In the genomic region with DNA sequence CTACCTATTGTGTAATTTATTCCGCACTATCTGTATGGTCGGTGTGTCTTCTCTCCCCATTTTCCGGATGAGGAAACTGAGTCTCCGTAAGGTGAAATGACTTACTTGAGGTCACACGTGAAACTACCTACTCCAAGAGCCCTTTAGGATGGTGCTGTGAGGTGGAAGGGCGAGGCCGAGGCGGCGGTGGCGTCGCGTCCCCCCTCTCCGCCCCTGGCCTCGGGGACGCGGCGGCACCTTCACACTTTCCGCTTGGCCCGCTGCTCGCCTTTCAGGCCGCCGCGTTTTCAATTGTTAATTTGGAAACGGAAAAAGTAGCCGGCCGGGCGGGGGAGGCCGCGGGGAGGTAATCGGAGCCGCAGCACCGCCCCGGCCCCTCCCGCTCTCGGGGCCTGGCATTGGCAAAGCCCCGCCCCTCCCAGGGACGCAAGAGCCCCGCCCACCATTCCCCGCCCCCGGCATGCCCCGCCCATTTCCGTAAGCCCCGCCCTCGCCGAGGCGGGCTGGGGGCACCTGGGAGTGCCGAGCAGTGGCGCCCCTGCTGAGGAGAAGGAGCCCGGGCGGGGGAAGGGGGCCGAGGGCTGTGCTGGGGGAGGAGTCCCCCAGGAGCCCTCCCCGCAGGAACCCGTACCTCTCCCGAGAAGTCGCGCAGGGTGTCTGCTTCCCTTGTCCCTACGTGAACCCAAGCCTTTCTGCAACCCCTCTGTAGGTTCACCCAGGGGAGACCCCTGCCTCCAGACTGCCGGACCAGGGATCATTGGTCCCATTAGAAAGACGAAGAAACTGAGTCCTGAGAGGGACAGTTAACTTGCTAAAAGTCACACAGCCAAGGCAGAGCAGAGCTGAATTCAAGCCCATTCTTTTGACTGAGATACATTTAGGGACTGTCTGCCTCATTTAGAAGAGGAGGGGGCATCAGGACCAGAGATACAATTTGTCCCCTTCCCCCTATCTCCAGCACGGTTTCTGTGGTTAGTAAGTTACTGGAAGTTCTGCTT, we compare ENCODE assay signal across 8 cellular contexts. TPM values are rescaled to one million over a fixed set of nuclear protein-coding genes. Genes with fewer than 3 reads are reported as not detected.
DNase-seq lines count a peak whose midpoint lies in the region; ATAC-seq, FAIRE-seq and TF ChIP-seq lines count a peak whose summit lies in the region.

No MANE protein-coding gene starts in this region.

- DNase-seq in GM12892 (ENCODE audit: insufficient read length) (peak; percentile 88), Peyer's patch (peak; percentile 88 to 94 (median 88)), activated gamma-delta T cell (lab: John Stamatoyannopoulos, UW) (peak; percentile 77), globus pallidus (ENCODE audit: low spot score) (peak; percentile 24), osteoblast (ENCODE audit: insufficient read length, low spot score, missing footprints) (peak; percentile 97), thoracic aorta (ENCODE audit: low spot score) (peak; percentile 46), Ammon's horn (ENCODE audit: low spot score) (no peak)

- peak; percentile 87 for FAIRE-seq in GM12892 (lab: Jason Lieb, UNC)

- ATAC-seq in HG03342 (IDR thresholded peaks at IDR 0.05; ENCODE audit: unreplicated experiment) (peak; percentile 56), thoracic aorta (ENCODE audit: insufficient number of reproducible peaks, low FRiP score, low read depth) (peak; percentile 14)

- H4K20me1 ChIP-seq in osteoblast (ENCODE audit: insufficient read depth, low read length): no peaks in the 10 kb centered on the region

- TF ChIP-seq CTCF in Peyer's patch (IDR thresholded peaks at IDR 0.05) (no peak), osteoblast (IDR thresholded peaks at IDR 0.05; ENCODE audit: extremely low read depth, low read depth, low read length) (no peak), thoracic aorta (IDR thresholded peaks at IDR 0.05) (no peak)

- H3K4me2 ChIP-seq in osteoblast (ENCODE audit: insufficient read depth, low read length): peak overlapping the region; percentile 89

- no peaks in the 10 kb centered on the region for H3K27me3 ChIP-seq in Peyer's patch
- peaks cover 2% of the 10 kb centered on the region for H3K27me3 ChIP-seq in osteoblast (ENCODE audit: insufficient read depth, low read length)
- no peaks in the 10 kb centered on the region for H3K27me3 ChIP-seq in thoracic aorta (replicated peaks; ENCODE audit: insufficient read depth)

- H3K4me3 ChIP-seq in Peyer's patch (peak overlapping the region; percentile 34 to 55 (median 40)), osteoblast (ENCODE audit: insufficient read depth, low read length) (peak overlapping the region; percentile 70), thoracic aorta (peak overlapping the region; percentile 72)

- TF ChIP-seq POLR2A in GM12892 (IDR thresholded peaks at IDR 0.05; ENCODE audit: low read depth, low read length) (no peak), Peyer's patch (IDR thresholded peaks at IDR 0.05) (no peak)

- H3K9me3 ChIP-seq in Peyer's patch: no peaks in the 10 kb centered on the region
- no peaks in the 10 kb centered on the region for H3K9me3 ChIP-seq in osteoblast (ENCODE audit: low read depth, low read length)
- no peaks in the 10 kb centered on the region for H3K9me3 ChIP-seq in thoracic aorta

- peak overlapping the region; percentile 80 for H2AFZ ChIP-seq in osteoblast (ENCODE audit: low read length)

- H3K79me2 ChIP-seq in osteoblast (ENCODE audit: insufficient read depth, low read length): no peaks in the 10 kb centered on the region

- no peaks in the 10 kb centered on the region for H3K36me3 ChIP-seq in Peyer's patch
- no peaks in the 10 kb centered on the region for H3K36me3 ChIP-seq in osteoblast (ENCODE audit: insufficient read depth, low read length)
- no peaks in the 10 kb centered on the region for H3K36me3 ChIP-seq in thoracic aorta

- H3K4me1 ChIP-seq in Peyer's patch (peaks cover 0 to 42% (median 4%) of the 10 kb centered on the region in 4 donors), osteoblast (ENCODE audit: insufficient read depth, low read length) (peaks cover 21% of the 10 kb centered on the region), thoracic aorta (ENCODE audit: control insufficient read depth in 1 of 2, low read depth in 2 of 2) (peaks cover 37 to 72% of the 10 kb centered on the region in 2 donors)

- H3K27ac ChIP-seq in Peyer's patch (peak overlapping the region; percentile 44 to 85 (median 70)), osteoblast (ENCODE audit: low read depth, low read length) (no peak overlapping the region), thoracic aorta (peak overlapping the region; percentile 74 to 83)

RNA-seq across cellular contexts. Expression of gene KCNQ4, which starts 18.8 kb away (rescaled TPM):
- polyA plus RNA-seq in GM12892 (2012; ENCODE audit: missing spikeins): 0.17 TPM
- total RNA-seq in Peyer's patch (1 to 10 TPM; 1.1 to 3.3 (median 2.4) TPM), osteoblast (not detected in 2 replicates), thoracic aorta (10 to 100 TPM in 1 of 2 donors, 1 to 10 TPM in 1; 5.7 to 11.5 TPM)

RNA-seq across cellular contexts. Expression of gene CITED4, which starts 59.8 kb away (rescaled TPM):
- not detected for polyA plus RNA-seq in GM12892 (2012; ENCODE audit: missing spikeins)
- 10 to 100 TPM in 1 of 4 donors, 1 to 10 TPM in 3; 2.0 to 19.0 (median 2.3) TPM for total RNA-seq in Peyer's patch
- 1.2 and 3.3 TPM in 2 replicates for total RNA-seq in osteoblast
- total RNA-seq in thoracic aorta: 10 to 100 TPM; 53.5 to 55.9 TPM
